8 cellular contexts compared by ENCODE assay signal in genomic region chr2:45649855-45650806, GRCh38. TPM values are rescaled to one million over a fixed set of nuclear protein-coding genes. Genes with fewer than 3 reads are reported as not detected.
DNase-seq lines count a peak whose midpoint lies in the region; ATAC-seq and TF ChIP-seq lines count a peak whose summit lies in the region.

No MANE protein-coding gene starts in this region.

- no peaks in the 10 kb centered on the region for H3K27me3 Mint-ChIP-seq in activated T-helper 17 cell treated with anti-CD3 and anti-CD28 coated beads, Interleukin-2, amount 50 U/mL, for 72 hours
- no peaks in the 10 kb centered on the region for H3K27me3 Mint-ChIP-seq in natural killer cell treated with Interleukin-12 subunit alpha and Interleukin-12 subunit beta and Interleukin-15 and Interleukin-18, amount 100 ng/mL, for 72 hours

- peaks cover 18% of the 10 kb centered on the region for H3K36me3 Mint-ChIP-seq in activated T-helper 17 cell treated with anti-CD3 and anti-CD28 coated beads, Interleukin-2, amount 50 U/mL, for 72 hours (ENCODE audit: low read depth)
- peaks cover 6% of the 10 kb centered on the region for H3K36me3 Mint-ChIP-seq in natural killer cell treated with Interleukin-12 subunit alpha and Interleukin-12 subunit beta and Interleukin-15 and Interleukin-18, amount 100 ng/mL, for 72 hours

- DNase-seq in fibroblast of mammary gland (ENCODE audit: low read depth) (peak; percentile 57), superior temporal gyrus (ENCODE audit: extremely low spot score) (peak; percentile 67)
- DNase-seq in natural killer cell treated with Interleukin-12 subunit alpha and Interleukin-12 subunit beta and Interleukin-15 and Interleukin-18, amount 100 ng/mL, for 72 hours (ENCODE audit: low spot score) = peak; percentile 66

- no peaks in the 10 kb centered on the region; the same call in 1 of the 2 replicates for H3K36me3 ChIP-seq in OCI-LY1 (ENCODE audit: insufficient read depth, low read length)

- peak overlapping the region; percentile 70 for H3K27ac ChIP-seq in 22Rv1
- H3K27ac ChIP-seq in OCI-LY1 (ENCODE audit: low read depth, low read length, poor library complexity, severe bottlenecking) = peak overlapping the region; percentile 40

- H3K9me3 Mint-ChIP-seq in activated T-helper 17 cell treated with anti-CD3 and anti-CD28 coated beads, Interleukin-2, amount 50 U/mL, for 72 hours = no peaks in the 10 kb centered on the region
- H3K9me3 Mint-ChIP-seq in natural killer cell treated with Interleukin-12 subunit alpha and Interleukin-12 subunit beta and Interleukin-15 and Interleukin-18, amount 100 ng/mL, for 72 hours = no peaks in the 10 kb centered on the region

- no peaks in the 10 kb centered on the region for H3K9me3 ChIP-seq in OCI-LY1 (ENCODE audit: low read length)

- peaks cover 37% of the 10 kb centered on the region for H3K4me1 ChIP-seq in OCI-LY1 (ENCODE audit: insufficient read depth, low read length, severe bottlenecking)

- TF ChIP-seq CTCF in 22Rv1 (IDR thresholded peaks at IDR 0.05) = no peak
- no peak for TF ChIP-seq CTCF in OCI-LY1 (IDR thresholded peaks at IDR 0.05; ENCODE audit: low read length)
- TF ChIP-seq CTCF in fibroblast of mammary gland (conservative IDR thresholded peaks at IDR 0.05; ENCODE audit: control insufficient read depth, insufficient read depth, low read depth, low read length) = no peak

- H3K27me3 ChIP-seq in OCI-LY1 (ENCODE audit: insufficient read depth, low read length) = no peaks in the 10 kb centered on the region

- H3K4me1 Mint-ChIP-seq in activated T-helper 17 cell treated with anti-CD3 and anti-CD28 coated beads, Interleukin-2, amount 50 U/mL, for 72 hours = peaks cover 17% of the 10 kb centered on the region
- H3K4me1 Mint-ChIP-seq in natural killer cell treated with Interleukin-12 subunit alpha and Interleukin-12 subunit beta and Interleukin-15 and Interleukin-18, amount 100 ng/mL, for 72 hours (ENCODE audit: low read depth in 2 of 2) = peaks cover 14 to 35% of the 10 kb centered on the region in 2 donors

- H3K27ac Mint-ChIP-seq in activated T-helper 17 cell treated with anti-CD3 and anti-CD28 coated beads, Interleukin-2, amount 50 U/mL, for 72 hours = peak overlapping the region; percentile 89
- peak overlapping the region; percentile 79 to 84 for H3K27ac Mint-ChIP-seq in natural killer cell treated with Interleukin-12 subunit alpha and Interleukin-12 subunit beta and Interleukin-15 and Interleukin-18, amount 100 ng/mL, for 72 hours

- H3F3A ChIP-seq in OCI-LY1 (ENCODE audit: insufficient read depth, low read length) = no peaks in the 10 kb centered on the region

- H3K9me2 ChIP-seq in OCI-LY1 (ENCODE audit: low read depth, low read length) = no peaks in the 10 kb centered on the region

- H3K4me3 ChIP-seq in OCI-LY1 (ENCODE audit: low read depth, low read length, poor library complexity, severe bottlenecking) = peak overlapping the region; percentile 81
- H3K4me3 ChIP-seq in fibroblast of mammary gland (ENCODE audit: control insufficient read depth, low read depth, low read length) = peak overlapping the region; percentile 83

- no peaks in the 10 kb centered on the region for H4K20me1 ChIP-seq in OCI-LY1 (ENCODE audit: insufficient read depth, low read length)

- ATAC-seq in GM18502 (IDR thresholded peaks at IDR 0.05; ENCODE audit: poor library complexity, unreplicated experiment) = peak; percentile 19
- ATAC-seq in HG02981 (IDR thresholded peaks at IDR 0.05; ENCODE audit: unreplicated experiment) = peak; percentile 16
- ATAC-seq in activated T-helper 17 cell treated with anti-CD3 and anti-CD28 coated beads, Interleukin-2, amount 50 U/mL, for 72 hours (replicated peaks) = peak; percentile 53
- peak; percentile 40 to 48 for ATAC-seq in natural killer cell treated with Interleukin-12 subunit alpha and Interleukin-12 subunit beta and Interleukin-15 and Interleukin-18, amount 100 ng/mL, for 72 hours

- no peak overlapping the region for H2AFZ ChIP-seq in OCI-LY1 (ENCODE audit: low read length)

- peaks cover 33% of the 10 kb centered on the region for H3K79me2 ChIP-seq in OCI-LY1 (ENCODE audit: insufficient read depth, low read length)

- peak overlapping the region; percentile 83 for H3K4me2 ChIP-seq in OCI-LY1 (ENCODE audit: low read length)

- peak overlapping the region; percentile 86 for H3K4me3 Mint-ChIP-seq in activated T-helper 17 cell treated with anti-CD3 and anti-CD28 coated beads, Interleukin-2, amount 50 U/mL, for 72 hours
- H3K4me3 Mint-ChIP-seq in natural killer cell treated with Interleukin-12 subunit alpha and Interleukin-12 subunit beta and Interleukin-15 and Interleukin-18, amount 100 ng/mL, for 72 hours = peak overlapping the region; percentile 95

- H3K9ac ChIP-seq in OCI-LY1 (ENCODE audit: low read length) = peak overlapping the region; percentile 78

RNA-seq across cellular contexts. Expression of gene PRKCE, which starts 1.3 kb away (rescaled TPM):
- 10 to 100 TPM; 15.9 to 16.6 TPM for total RNA-seq in activated T-helper 17 cell treated with anti-CD3 and anti-CD28 coated beads, Interleukin-2, amount 50 U/mL, for 72 hours
- total RNA-seq in natural killer cell treated with Interleukin-12 subunit alpha and Interleukin-12 subunit beta and Interleukin-15 and Interleukin-18, amount 100 ng/mL, for 72 hours = 10 to 100 TPM in 1 of 2 donors, 1 to 10 TPM in 1; 6.3 to 30.1 TPM

RNA-seq across cellular contexts. Expression of gene SRBD1, which starts 39.1 kb away (rescaled TPM):
- 10 to 100 TPM; 10.9 to 17.1 TPM for total RNA-seq in activated T-helper 17 cell treated with anti-CD3 and anti-CD28 coated beads, Interleukin-2, amount 50 U/mL, for 72 hours
- 10 to 100 TPM; 17.6 to 25.4 TPM for total RNA-seq in natural killer cell treated with Interleukin-12 subunit alpha and Interleukin-12 subunit beta and Interleukin-15 and Interleukin-18, amount 100 ng/mL, for 72 hours

Comparison
In these comparisons a context has a peak if more than half of its experiments do, and no peak if none do; other contexts are left out.
1. Peak in every context shown above with its lines: DNase-seq, ATAC-seq, H3K4me3 ChIP-seq and H3K27ac ChIP-seq.